In the genomic region with DNA sequence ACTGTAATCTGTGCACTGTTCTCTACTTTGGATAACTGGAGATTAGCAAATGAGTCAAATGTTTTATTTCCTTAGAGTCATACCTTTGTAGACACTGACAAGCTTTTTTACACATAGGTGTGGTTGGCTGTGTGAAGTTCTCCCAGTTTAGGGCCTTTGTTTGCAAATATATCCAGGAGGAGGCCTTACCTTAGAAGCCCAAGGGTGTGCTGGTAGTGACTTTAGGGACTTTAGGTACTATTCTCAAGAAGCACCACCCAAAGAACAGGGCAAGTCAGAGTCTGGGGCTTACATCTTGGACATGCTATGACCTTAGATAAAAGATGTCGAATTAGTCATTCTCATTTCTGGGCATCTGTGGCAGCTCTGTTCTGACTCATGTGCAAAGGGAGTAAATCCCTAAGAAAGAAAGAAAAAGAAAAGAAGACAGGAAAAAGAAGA, we compare ENCODE assay signal across 15 cellular contexts. TPM values are rescaled to one million over a fixed set of nuclear protein-coding genes. Genes with fewer than 3 reads are reported as not detected.
A peak's percentile ranks its signal among the peaks of the same experiment; 100 is the strongest.
DNase-seq lines count a peak whose midpoint lies in the region; TF ChIP-seq lines count a peak whose summit lies in the region.
"Had no signal": no experiment of that assay in that cellular context is flagged by ENCODE, and none has a peak within 500 bp of the region (broad histone marks: within the 10 kb centered on the region; RNA-seq: fewer than 3 reads in every experiment).

No MANE protein-coding gene starts in this region.

- DNase-seq in ACHN (peak; percentile 8), LHCN-M2 (ENCODE audit: low read depth) (peak; percentile 45), cardiac fibroblast (ENCODE audit: low read depth in 2 of 2) (peak; percentile 38 to 47), kidney glomerular epithelial cell (lab: John Stamatoyannopoulos, UW) (peak; percentile 30), NOMO-1 treated with DMSO at 0.1 percent for 48 hours (lab: John Stamatoyannopoulos, UW; ENCODE audit: unreplicated experiment) (no peak), globus pallidus (ENCODE audit: low spot score) (no peak), NCI-H510A (lab: John Stamatoyannopoulos, UW) (no peak)
- DNase-seq in activated CD4-positive, CD25-positive, alpha-beta regulatory T cell treated with anti-CD3 and anti-CD28 coated beads, Interleukin-2, amount 50 U/mL, for 72 hours = no peak
- DNase-seq: activated CD4-positive, alpha-beta T cell treated with anti-CD3 and anti-CD28 coated beads for 1 hour; activated naive CD4-positive, alpha-beta T cell treated with anti-CD3 and anti-CD28 coated beads, Interleukin-2, amount 10 ng/mL, durations not matched to agents 7 days and 5 days; CD8-positive, alpha-beta memory T cell; NCI-H1417; SHP77; stimulated activated naive CD4-positive, alpha-beta T cell treated with Interleukin-2 at 50 U/mL for 16 hours had no signal

- TF ChIP-seq CTCF in cardiac fibroblast (IDR thresholded peaks at IDR 0.05; ENCODE audit: low read depth, low read length) = no peak

- H3K4me3 ChIP-seq in cardiac fibroblast (replicated peaks in 1 of 2; ENCODE audit: low read depth in 2 of 2, low read length in 2 of 2) = no peak overlapping the region
- H3K4me3 ChIP-seq: esophagus muscularis mucosa had no signal

- in situ Hi-C loops in ACHN (cut with HindIII; ENCODE audit: low pct_ligation_motif_present, low pct_unique_long_range_greater_than_20kb, low sequenced_read_pairs) = no loop called here

RNA-seq across cellular contexts. Expression of a gene that starts 4.8 kb away (rescaled TPM):
- 40.1 and 40.3 TPM in 2 replicates for total RNA-seq in LHCN-M2 (2014; rRNA removed)
- 10.6 TPM for polyA plus RNA-seq in LHCN-M2 (2012)

Comparison
In these comparisons a context has a peak if more than half of its experiments do, and no peak if none do; other contexts are left out.
1. DNase-seq: peak in ACHN (single experiment), LHCN-M2 (single experiment), cardiac fibroblast (2 of 2) and kidney glomerular epithelial cell (single experiment); none in NOMO-1 treated with DMSO at 0.1 percent for 48 hours (single experiment), globus pallidus (single experiment), activated CD4-positive, CD25-positive, alpha-beta regulatory T cell treated with anti-CD3 and anti-CD28 coated beads, Interleukin-2, amount 50 U/mL, for 72 hours (single experiment) and NCI-H510A (single experiment).